ENCODE assay signal across 1 cellular context in the genomic region with DNA sequence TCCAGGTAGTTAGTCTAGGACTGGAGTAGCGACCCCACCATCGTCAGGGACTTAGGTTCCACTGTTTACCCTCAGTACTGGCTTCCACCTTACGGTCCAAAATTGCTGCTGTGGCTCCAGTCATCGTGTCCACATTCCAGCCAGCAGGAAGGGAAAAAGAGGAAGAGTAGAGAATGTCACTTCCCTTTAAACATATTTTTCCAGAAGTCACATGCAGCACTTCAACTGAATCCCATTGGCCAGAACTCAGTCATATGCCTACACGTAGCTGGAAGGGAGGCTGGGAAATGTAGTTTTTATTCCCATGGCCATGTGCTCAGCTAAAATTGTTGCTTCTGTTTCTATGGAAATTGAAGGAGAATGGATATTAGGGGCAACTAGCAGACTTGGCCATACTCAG.
TF ChIP-seq lines count a peak whose summit lies in the region.

No MANE protein-coding gene starts in this region.

TF ChIP-seq in K562, 482 proteins besides CTCF, POLR2A, EP300 and RAD21 (continued from another document and continues in another):
- TF ChIP-seq TAL1 (IDR thresholded peaks at IDR 0.05) (no peak), NR2C1 (IDR thresholded peaks at IDR 0.05) (no peak), NR2C1 (tag; IDR thresholded peaks at IDR 0.05) (0 out of 2 replicates have a peak, but pooled peaks have one; percentile 29), KLF6 (CRISPR knock-in tag; IDR thresholded peaks at IDR 0.05; ENCODE audit: borderline replicate concordance) (no peak), TAF1 (IDR thresholded peaks at IDR 0.05; ENCODE audit: control insufficient read depth, extremely low read depth, insufficient read depth, low read length, severe bottlenecking) (no peak), TEAD4 (IDR thresholded peaks at IDR 0.05; ENCODE audit: low read length) (peak; percentile 70), TEAD4 (CRISPR knock-in tag; IDR thresholded peaks at IDR 0.05; ENCODE audit: borderline replicate concordance) (no peak), PTRF (tag; IDR thresholded peaks at IDR 0.05) (no peak), ZSCAN32 (CRISPR knock-in tag; IDR thresholded peaks at IDR 0.05) (no peak), NR4A1 (CRISPR knock-in tag; IDR thresholded peaks at IDR 0.05) (no peak), NR4A1 (tag; IDR thresholded peaks at IDR 0.05) (no peak), MAFF (IDR thresholded peaks at IDR 0.05; ENCODE audit: low read length) (no peak), SREBF2 (CRISPR knock-in tag; IDR thresholded peaks at IDR 0.05) (no peak), PURB (CRISPR knock-in tag; IDR thresholded peaks at IDR 0.05; ENCODE audit: low read depth) (no peak), SMAD1 (IDR thresholded peaks at IDR 0.05; ENCODE audit: low read depth, low read length, partially characterized antibody) (no peak), KLF16 (IDR thresholded peaks at IDR 0.05) (no peak), PHTF2 (CRISPR knock-in tag; IDR thresholded peaks at IDR 0.05) (no peak), PHF20 (IDR thresholded peaks at IDR 0.05; ENCODE audit: partially characterized antibody) (no peak), ZNF212 (CRISPR knock-in tag; IDR thresholded peaks at IDR 0.05) (no peak), CREB1 (IDR thresholded peaks at IDR 0.05) (0 out of 2 replicates have a peak, but pooled peaks have one; percentile 22), CREB1 (CRISPR knock-in tag; IDR thresholded peaks at IDR 0.05) (peak; percentile 51; the same call in 1 of the 2 replicates)
- TF ChIP-seq, protein P1, sequence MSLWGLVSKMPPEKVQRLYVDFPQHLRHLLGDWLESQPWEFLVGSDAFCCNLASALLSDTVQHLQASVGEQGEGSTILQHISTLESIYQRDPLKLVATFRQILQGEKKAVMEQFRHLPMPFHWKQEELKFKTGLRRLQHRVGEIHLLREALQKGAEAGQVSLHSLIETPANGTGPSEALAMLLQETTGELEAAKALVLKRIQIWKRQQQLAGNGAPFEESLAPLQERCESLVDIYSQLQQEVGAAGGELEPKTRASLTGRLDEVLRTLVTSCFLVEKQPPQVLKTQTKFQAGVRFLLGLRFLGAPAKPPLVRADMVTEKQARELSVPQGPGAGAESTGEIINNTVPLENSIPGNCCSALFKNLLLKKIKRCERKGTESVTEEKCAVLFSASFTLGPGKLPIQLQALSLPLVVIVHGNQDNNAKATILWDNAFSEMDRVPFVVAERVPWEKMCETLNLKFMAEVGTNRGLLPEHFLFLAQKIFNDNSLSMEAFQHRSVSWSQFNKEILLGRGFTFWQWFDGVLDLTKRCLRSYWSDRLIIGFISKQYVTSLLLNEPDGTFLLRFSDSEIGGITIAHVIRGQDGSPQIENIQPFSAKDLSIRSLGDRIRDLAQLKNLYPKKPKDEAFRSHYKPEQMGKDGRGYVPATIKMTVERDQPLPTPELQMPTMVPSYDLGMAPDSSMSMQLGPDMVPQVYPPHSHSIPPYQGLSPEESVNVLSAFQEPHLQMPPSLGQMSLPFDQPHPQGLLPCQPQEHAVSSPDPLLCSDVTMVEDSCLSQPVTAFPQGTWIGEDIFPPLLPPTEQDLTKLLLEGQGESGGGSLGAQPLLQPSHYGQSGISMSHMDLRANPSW (CRISPR knock-in tag; IDR thresholded peaks at IDR 0.05): no peak
- TF ChIP-seq, protein P2, sequence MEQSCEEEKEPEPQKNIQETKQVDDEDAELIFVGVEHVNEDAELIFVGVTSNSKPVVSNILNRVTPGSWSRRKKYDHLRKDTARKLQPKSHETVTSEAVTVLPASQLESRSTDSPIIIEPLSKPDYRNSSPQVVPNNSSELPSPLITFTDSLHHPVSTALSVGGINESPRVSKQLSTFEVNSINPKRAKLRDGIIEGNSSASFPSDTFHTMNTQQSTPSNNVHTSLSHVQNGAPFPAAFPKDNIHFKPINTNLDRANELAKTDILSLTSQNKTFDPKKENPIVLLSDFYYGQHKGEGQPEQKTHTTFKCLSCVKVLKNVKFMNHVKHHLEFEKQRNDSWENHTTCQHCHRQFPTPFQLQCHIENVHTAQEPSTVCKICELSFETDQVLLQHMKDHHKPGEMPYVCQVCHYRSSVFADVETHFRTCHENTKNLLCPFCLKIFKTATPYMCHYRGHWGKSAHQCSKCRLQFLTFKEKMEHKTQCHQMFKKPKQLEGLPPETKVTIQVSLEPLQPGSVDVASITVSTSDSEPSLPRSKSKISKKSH (CRISPR knock-in tag; IDR thresholded peaks at IDR 0.05): no peak
- TF ChIP-seq, protein P3, sequence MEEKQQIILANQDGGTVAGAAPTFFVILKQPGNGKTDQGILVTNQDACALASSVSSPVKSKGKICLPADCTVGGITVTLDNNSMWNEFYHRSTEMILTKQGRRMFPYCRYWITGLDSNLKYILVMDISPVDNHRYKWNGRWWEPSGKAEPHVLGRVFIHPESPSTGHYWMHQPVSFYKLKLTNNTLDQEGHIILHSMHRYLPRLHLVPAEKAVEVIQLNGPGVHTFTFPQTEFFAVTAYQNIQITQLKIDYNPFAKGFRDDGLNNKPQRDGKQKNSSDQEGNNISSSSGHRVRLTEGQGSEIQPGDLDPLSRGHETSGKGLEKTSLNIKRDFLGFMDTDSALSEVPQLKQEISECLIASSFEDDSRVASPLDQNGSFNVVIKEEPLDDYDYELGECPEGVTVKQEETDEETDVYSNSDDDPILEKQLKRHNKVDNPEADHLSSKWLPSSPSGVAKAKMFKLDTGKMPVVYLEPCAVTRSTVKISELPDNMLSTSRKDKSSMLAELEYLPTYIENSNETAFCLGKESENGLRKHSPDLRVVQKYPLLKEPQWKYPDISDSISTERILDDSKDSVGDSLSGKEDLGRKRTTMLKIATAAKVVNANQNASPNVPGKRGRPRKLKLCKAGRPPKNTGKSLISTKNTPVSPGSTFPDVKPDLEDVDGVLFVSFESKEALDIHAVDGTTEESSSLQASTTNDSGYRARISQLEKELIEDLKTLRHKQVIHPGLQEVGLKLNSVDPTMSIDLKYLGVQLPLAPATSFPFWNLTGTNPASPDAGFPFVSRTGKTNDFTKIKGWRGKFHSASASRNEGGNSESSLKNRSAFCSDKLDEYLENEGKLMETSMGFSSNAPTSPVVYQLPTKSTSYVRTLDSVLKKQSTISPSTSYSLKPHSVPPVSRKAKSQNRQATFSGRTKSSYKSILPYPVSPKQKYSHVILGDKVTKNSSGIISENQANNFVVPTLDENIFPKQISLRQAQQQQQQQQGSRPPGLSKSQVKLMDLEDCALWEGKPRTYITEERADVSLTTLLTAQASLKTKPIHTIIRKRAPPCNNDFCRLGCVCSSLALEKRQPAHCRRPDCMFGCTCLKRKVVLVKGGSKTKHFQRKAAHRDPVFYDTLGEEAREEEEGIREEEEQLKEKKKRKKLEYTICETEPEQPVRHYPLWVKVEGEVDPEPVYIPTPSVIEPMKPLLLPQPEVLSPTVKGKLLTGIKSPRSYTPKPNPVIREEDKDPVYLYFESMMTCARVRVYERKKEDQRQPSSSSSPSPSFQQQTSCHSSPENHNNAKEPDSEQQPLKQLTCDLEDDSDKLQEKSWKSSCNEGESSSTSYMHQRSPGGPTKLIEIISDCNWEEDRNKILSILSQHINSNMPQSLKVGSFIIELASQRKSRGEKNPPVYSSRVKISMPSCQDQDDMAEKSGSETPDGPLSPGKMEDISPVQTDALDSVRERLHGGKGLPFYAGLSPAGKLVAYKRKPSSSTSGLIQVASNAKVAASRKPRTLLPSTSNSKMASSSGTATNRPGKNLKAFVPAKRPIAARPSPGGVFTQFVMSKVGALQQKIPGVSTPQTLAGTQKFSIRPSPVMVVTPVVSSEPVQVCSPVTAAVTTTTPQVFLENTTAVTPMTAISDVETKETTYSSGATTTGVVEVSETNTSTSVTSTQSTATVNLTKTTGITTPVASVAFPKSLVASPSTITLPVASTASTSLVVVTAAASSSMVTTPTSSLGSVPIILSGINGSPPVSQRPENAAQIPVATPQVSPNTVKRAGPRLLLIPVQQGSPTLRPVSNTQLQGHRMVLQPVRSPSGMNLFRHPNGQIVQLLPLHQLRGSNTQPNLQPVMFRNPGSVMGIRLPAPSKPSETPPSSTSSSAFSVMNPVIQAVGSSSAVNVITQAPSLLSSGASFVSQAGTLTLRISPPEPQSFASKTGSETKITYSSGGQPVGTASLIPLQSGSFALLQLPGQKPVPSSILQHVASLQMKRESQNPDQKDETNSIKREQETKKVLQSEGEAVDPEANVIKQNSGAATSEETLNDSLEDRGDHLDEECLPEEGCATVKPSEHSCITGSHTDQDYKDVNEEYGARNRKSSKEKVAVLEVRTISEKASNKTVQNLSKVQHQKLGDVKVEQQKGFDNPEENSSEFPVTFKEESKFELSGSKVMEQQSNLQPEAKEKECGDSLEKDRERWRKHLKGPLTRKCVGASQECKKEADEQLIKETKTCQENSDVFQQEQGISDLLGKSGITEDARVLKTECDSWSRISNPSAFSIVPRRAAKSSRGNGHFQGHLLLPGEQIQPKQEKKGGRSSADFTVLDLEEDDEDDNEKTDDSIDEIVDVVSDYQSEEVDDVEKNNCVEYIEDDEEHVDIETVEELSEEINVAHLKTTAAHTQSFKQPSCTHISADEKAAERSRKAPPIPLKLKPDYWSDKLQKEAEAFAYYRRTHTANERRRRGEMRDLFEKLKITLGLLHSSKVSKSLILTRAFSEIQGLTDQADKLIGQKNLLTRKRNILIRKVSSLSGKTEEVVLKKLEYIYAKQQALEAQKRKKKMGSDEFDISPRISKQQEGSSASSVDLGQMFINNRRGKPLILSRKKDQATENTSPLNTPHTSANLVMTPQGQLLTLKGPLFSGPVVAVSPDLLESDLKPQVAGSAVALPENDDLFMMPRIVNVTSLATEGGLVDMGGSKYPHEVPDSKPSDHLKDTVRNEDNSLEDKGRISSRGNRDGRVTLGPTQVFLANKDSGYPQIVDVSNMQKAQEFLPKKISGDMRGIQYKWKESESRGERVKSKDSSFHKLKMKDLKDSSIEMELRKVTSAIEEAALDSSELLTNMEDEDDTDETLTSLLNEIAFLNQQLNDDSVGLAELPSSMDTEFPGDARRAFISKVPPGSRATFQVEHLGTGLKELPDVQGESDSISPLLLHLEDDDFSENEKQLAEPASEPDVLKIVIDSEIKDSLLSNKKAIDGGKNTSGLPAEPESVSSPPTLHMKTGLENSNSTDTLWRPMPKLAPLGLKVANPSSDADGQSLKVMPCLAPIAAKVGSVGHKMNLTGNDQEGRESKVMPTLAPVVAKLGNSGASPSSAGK (IDR thresholded peaks at IDR 0.05): peak; percentile 62
- TF ChIP-seq, protein P4, sequence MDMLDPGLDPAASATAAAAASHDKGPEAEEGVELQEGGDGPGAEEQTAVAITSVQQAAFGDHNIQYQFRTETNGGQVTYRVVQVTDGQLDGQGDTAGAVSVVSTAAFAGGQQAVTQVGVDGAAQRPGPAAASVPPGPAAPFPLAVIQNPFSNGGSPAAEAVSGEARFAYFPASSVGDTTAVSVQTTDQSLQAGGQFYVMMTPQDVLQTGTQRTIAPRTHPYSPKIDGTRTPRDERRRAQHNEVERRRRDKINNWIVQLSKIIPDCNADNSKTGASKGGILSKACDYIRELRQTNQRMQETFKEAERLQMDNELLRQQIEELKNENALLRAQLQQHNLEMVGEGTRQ (CRISPR knock-in tag; IDR thresholded peaks at IDR 0.05): peak; percentile 95
- TF ChIP-seq, protein P5, sequence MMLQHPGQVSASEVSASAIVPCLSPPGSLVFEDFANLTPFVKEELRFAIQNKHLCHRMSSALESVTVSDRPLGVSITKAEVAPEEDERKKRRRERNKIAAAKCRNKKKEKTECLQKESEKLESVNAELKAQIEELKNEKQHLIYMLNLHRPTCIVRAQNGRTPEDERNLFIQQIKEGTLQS (IDR thresholded peaks at IDR 0.05): no peak
- TF ChIP-seq, protein P5 (CRISPR knock-in tag; conservative IDR thresholded peaks at IDR 0.05): no peak
- TF ChIP-seq, protein P6, sequence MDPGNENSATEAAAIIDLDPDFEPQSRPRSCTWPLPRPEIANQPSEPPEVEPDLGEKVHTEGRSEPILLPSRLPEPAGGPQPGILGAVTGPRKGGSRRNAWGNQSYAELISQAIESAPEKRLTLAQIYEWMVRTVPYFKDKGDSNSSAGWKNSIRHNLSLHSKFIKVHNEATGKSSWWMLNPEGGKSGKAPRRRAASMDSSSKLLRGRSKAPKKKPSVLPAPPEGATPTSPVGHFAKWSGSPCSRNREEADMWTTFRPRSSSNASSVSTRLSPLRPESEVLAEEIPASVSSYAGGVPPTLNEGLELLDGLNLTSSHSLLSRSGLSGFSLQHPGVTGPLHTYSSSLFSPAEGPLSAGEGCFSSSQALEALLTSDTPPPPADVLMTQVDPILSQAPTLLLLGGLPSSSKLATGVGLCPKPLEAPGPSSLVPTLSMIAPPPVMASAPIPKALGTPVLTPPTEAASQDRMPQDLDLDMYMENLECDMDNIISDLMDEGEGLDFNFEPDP (CRISPR knock-in tag; IDR thresholded peaks at IDR 0.05): no peak
- TF ChIP-seq, protein P7, sequence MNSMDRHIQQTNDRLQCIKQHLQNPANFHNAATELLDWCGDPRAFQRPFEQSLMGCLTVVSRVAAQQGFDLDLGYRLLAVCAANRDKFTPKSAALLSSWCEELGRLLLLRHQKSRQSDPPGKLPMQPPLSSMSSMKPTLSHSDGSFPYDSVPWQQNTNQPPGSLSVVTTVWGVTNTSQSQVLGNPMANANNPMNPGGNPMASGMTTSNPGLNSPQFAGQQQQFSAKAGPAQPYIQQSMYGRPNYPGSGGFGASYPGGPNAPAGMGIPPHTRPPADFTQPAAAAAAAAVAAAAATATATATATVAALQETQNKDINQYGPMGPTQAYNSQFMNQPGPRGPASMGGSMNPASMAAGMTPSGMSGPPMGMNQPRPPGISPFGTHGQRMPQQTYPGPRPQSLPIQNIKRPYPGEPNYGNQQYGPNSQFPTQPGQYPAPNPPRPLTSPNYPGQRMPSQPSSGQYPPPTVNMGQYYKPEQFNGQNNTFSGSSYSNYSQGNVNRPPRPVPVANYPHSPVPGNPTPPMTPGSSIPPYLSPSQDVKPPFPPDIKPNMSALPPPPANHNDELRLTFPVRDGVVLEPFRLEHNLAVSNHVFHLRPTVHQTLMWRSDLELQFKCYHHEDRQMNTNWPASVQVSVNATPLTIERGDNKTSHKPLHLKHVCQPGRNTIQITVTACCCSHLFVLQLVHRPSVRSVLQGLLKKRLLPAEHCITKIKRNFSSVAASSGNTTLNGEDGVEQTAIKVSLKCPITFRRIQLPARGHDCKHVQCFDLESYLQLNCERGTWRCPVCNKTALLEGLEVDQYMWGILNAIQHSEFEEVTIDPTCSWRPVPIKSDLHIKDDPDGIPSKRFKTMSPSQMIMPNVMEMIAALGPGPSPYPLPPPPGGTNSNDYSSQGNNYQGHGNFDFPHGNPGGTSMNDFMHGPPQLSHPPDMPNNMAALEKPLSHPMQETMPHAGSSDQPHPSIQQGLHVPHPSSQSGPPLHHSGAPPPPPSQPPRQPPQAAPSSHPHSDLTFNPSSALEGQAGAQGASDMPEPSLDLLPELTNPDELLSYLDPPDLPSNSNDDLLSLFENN (IDR thresholded peaks at IDR 0.05; ENCODE audit: low read depth in 2 of 2, low read length in 2 of 2): no peak
